9 cellular contexts compared by ENCODE assay signal in the genomic region with DNA sequence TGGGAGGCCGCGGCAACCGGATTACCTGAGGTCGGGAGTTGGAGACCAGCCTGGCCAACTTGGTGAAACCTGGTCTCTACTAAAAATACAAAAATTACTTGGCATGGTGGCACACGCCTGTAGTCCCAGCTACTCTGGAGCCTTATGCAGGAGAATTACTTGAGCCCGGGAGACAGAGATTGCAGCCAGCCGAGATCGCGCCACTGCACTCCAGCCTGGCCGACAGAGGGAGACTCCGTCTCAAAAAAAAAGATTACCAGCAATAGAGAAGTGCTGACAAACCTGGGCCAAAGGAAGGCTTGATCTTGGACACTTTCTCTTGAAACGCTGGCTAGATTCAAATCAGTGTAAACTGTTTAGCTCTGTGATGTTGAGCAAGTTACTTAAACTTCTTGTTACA. TPM values are rescaled to one million over a fixed set of nuclear protein-coding genes. Genes with fewer than 3 reads are reported as not detected.
DNase-seq lines count a peak whose midpoint lies in the region; ATAC-seq and TF ChIP-seq lines count a peak whose summit lies in the region.
"Had no signal": no experiment of that assay in that cellular context is flagged by ENCODE, and none has a peak within 500 bp of the region (broad histone marks: within the 10 kb centered on the region; RNA-seq: fewer than 3 reads in every experiment).

No MANE protein-coding gene starts in this region.

- H2AFZ ChIP-seq in MM.1S (ENCODE audit: low read length): no peak overlapping the region

- no peak overlapping the region for H4K5ac ChIP-seq in mesendoderm (ENCODE audit: low read length)

- no peak overlapping the region for H2BK120ac ChIP-seq in mesendoderm (ENCODE audit: low read depth, low read length)

- no peaks in the 10 kb centered on the region for H3K4me1 ChIP-seq in MM.1S (ENCODE audit: low read length)
- no peaks in the 10 kb centered on the region for H3K4me1 ChIP-seq in mesendoderm (ENCODE audit: control insufficient read depth, low read depth, low read length)

- TF ChIP-seq CTCF in MM.1S (IDR thresholded peaks at IDR 0.05; ENCODE audit: low read length): peak; percentile 45
- TF ChIP-seq CTCF in cardiac fibroblast (IDR thresholded peaks at IDR 0.05; ENCODE audit: low read depth, low read length): peak; percentile 52

- H2BK5ac ChIP-seq in mesendoderm (ENCODE audit: low read length): no peak overlapping the region

- no peak overlapping the region for H4K8ac ChIP-seq in mesendoderm (ENCODE audit: low read depth, low read length)

- no peaks in the 10 kb centered on the region for H3K9me2 ChIP-seq in MM.1S (replicated peaks; ENCODE audit: insufficient read depth, low read length)

- no peak overlapping the region for H3K23ac ChIP-seq in mesendoderm (ENCODE audit: low read length)

- no peak overlapping the region for H3K56ac ChIP-seq in mesendoderm (ENCODE audit: low read length)

- H3K18ac ChIP-seq in mesendoderm (ENCODE audit: low read length): no peak overlapping the region

- no peaks in the 10 kb centered on the region for H3K79me2 ChIP-seq in MM.1S (ENCODE audit: low read length)
- H3K79me2 ChIP-seq in mesendoderm (ENCODE audit: control insufficient read depth, insufficient read depth, low read length): no peaks in the 10 kb centered on the region

- no peaks in the 10 kb centered on the region for H3F3A ChIP-seq in MM.1S (ENCODE audit: insufficient read depth, low read length)

- no peak overlapping the region for H2AK5ac ChIP-seq in mesendoderm (ENCODE audit: low read length)

- H3K4me2 ChIP-seq in MM.1S (ENCODE audit: low read depth, low read length): no peak overlapping the region
- H3K4me2 ChIP-seq in mesendoderm (ENCODE audit: low read length): no peak overlapping the region

- H2BK15ac ChIP-seq in mesendoderm (replicated peaks; ENCODE audit: low read depth): no peak overlapping the region

- H3K27me3 ChIP-seq in MM.1S (replicated peaks; ENCODE audit: insufficient read depth, low read length) (peaks cover 68% of the 10 kb centered on the region), mesendoderm (ENCODE audit: insufficient read depth, low read length, poor library complexity) (peaks cover 21% of the 10 kb centered on the region)

- WGBS in mesendoderm (ENCODE audit: extremely low coverage, insufficient coverage, low lambda C conversion rate): no CpG with 5 or more reads among the region's 12 CpGs

- H3K4me3 ChIP-seq in MM.1S (ENCODE audit: low read length) (no peak overlapping the region), cardiac fibroblast (replicated peaks in 1 of 2; ENCODE audit: low read depth in 2 of 2, low read length in 2 of 2) (no peak overlapping the region), mesendoderm (ENCODE audit: low read length) (no peak overlapping the region)

- DNase-seq in EH (ENCODE audit: low read depth) (peak; percentile 41), MM.1S (peak; percentile 11), cardiac fibroblast (ENCODE audit: low read depth in 2 of 2) (peak; percentile 42 to 56), mesendoderm (peak; percentile 63), NCI-H510A treated with DMSO at 0.1 percent for 48 hours (lab: John Stamatoyannopoulos, UW) (no peak), NCI-H187 treated with DMSO at 0.1 percent for 48 hours (lab: John Stamatoyannopoulos, UW) (no peak), DMS79 (lab: John Stamatoyannopoulos, UW) (no peak)

- H3K27ac ChIP-seq in MM.1S (ENCODE audit: low read length) (no peak overlapping the region), mesendoderm (ENCODE audit: low read depth, low read length) (no peak overlapping the region)

- no peak overlapping the region for H3K4ac ChIP-seq in mesendoderm (ENCODE audit: low read depth, low read length)

- no peaks in the 10 kb centered on the region for H3K79me1 ChIP-seq in mesendoderm (ENCODE audit: low read length)

- no peaks in the 10 kb centered on the region for H3K9me3 ChIP-seq in MM.1S (replicated peaks; ENCODE audit: insufficient read depth, low read length)

- H3K9ac ChIP-seq in MM.1S (ENCODE audit: low read length) (no peak overlapping the region), mesendoderm (ENCODE audit: low read length) (no peak overlapping the region)

- no peak for ATAC-seq in esophagus mucosa

- H4K20me1 ChIP-seq in MM.1S (ENCODE audit: insufficient read depth, low read length): no peaks in the 10 kb centered on the region

- H3K36me3 ChIP-seq in MM.1S (replicated peaks; ENCODE audit: insufficient read depth, low read length) (no peaks in the 10 kb centered on the region), mesendoderm (ENCODE audit: control insufficient read depth, insufficient read depth, low read length) (no peaks in the 10 kb centered on the region)

RNA-seq across cellular contexts. Expression of a gene that starts 4.3 kb away (rescaled TPM):
- 8.5 TPM for polyA plus RNA-seq in mesendoderm (2013, experiment 1 of 2)
- 8.3 TPM for polyA plus RNA-seq in mesendoderm (2013, experiment 2 of 2)
- 5.0 TPM for total RNA-seq in esophagus mucosa
- total RNA-seq: LHCN-M2 had no signal

RNA-seq across cellular contexts. Expression of a gene that starts 6.1 kb away (rescaled TPM):
- polyA plus RNA-seq in mesendoderm (2013, experiment 1 of 2): 75.3 TPM
- polyA plus RNA-seq in mesendoderm (2013, experiment 2 of 2): 73.1 TPM
- total RNA-seq in esophagus mucosa: 26.3 TPM

RNA-seq across cellular contexts. Expression of a gene that starts 8.4 kb away (rescaled TPM):
- 556 TPM for polyA plus RNA-seq in mesendoderm (2013, experiment 1 of 2)
- 546 TPM for polyA plus RNA-seq in mesendoderm (2013, experiment 2 of 2)
- 603 TPM for total RNA-seq in esophagus mucosa

RNA-seq across cellular contexts. Expression of a gene that starts 16.2 kb away (rescaled TPM):
- polyA plus RNA-seq in mesendoderm (2013, experiment 1 of 2): 34.9 TPM
- 29.8 TPM for polyA plus RNA-seq in mesendoderm (2013, experiment 2 of 2)
- 3.7 TPM for total RNA-seq in esophagus mucosa
- total RNA-seq: LHCN-M2 had no signal

RNA-seq across cellular contexts. Expression of a gene that starts 22.2 kb away (rescaled TPM):
- polyA plus RNA-seq in mesendoderm (2013, experiment 1 of 2): not detected
- not detected for polyA plus RNA-seq in mesendoderm (2013, experiment 2 of 2)
- total RNA-seq in esophagus mucosa: not detected
- total RNA-seq: LHCN-M2 had no signal

Comparison
In these comparisons a context has a peak if more than half of its experiments do, and no peak if none do; other contexts are left out.
1. DNase-seq: peak in EH (single experiment), MM.1S (single experiment), cardiac fibroblast (2 of 2) and mesendoderm (single experiment); none in NCI-H510A treated with DMSO at 0.1 percent for 48 hours (single experiment), NCI-H187 treated with DMSO at 0.1 percent for 48 hours (single experiment) and DMS79 (single experiment).